ENCODE assay signal across 1 cellular context in genomic region chr4:97457253-97457652, GRCh38.
TF ChIP-seq lines count a peak whose summit lies in the region.

No MANE protein-coding gene starts in this region.

TF ChIP-seq in GM23338, 12 proteins besides CTCF, POLR2A, EP300 and RAD21:
- TF ChIP-seq, protein P1, sequence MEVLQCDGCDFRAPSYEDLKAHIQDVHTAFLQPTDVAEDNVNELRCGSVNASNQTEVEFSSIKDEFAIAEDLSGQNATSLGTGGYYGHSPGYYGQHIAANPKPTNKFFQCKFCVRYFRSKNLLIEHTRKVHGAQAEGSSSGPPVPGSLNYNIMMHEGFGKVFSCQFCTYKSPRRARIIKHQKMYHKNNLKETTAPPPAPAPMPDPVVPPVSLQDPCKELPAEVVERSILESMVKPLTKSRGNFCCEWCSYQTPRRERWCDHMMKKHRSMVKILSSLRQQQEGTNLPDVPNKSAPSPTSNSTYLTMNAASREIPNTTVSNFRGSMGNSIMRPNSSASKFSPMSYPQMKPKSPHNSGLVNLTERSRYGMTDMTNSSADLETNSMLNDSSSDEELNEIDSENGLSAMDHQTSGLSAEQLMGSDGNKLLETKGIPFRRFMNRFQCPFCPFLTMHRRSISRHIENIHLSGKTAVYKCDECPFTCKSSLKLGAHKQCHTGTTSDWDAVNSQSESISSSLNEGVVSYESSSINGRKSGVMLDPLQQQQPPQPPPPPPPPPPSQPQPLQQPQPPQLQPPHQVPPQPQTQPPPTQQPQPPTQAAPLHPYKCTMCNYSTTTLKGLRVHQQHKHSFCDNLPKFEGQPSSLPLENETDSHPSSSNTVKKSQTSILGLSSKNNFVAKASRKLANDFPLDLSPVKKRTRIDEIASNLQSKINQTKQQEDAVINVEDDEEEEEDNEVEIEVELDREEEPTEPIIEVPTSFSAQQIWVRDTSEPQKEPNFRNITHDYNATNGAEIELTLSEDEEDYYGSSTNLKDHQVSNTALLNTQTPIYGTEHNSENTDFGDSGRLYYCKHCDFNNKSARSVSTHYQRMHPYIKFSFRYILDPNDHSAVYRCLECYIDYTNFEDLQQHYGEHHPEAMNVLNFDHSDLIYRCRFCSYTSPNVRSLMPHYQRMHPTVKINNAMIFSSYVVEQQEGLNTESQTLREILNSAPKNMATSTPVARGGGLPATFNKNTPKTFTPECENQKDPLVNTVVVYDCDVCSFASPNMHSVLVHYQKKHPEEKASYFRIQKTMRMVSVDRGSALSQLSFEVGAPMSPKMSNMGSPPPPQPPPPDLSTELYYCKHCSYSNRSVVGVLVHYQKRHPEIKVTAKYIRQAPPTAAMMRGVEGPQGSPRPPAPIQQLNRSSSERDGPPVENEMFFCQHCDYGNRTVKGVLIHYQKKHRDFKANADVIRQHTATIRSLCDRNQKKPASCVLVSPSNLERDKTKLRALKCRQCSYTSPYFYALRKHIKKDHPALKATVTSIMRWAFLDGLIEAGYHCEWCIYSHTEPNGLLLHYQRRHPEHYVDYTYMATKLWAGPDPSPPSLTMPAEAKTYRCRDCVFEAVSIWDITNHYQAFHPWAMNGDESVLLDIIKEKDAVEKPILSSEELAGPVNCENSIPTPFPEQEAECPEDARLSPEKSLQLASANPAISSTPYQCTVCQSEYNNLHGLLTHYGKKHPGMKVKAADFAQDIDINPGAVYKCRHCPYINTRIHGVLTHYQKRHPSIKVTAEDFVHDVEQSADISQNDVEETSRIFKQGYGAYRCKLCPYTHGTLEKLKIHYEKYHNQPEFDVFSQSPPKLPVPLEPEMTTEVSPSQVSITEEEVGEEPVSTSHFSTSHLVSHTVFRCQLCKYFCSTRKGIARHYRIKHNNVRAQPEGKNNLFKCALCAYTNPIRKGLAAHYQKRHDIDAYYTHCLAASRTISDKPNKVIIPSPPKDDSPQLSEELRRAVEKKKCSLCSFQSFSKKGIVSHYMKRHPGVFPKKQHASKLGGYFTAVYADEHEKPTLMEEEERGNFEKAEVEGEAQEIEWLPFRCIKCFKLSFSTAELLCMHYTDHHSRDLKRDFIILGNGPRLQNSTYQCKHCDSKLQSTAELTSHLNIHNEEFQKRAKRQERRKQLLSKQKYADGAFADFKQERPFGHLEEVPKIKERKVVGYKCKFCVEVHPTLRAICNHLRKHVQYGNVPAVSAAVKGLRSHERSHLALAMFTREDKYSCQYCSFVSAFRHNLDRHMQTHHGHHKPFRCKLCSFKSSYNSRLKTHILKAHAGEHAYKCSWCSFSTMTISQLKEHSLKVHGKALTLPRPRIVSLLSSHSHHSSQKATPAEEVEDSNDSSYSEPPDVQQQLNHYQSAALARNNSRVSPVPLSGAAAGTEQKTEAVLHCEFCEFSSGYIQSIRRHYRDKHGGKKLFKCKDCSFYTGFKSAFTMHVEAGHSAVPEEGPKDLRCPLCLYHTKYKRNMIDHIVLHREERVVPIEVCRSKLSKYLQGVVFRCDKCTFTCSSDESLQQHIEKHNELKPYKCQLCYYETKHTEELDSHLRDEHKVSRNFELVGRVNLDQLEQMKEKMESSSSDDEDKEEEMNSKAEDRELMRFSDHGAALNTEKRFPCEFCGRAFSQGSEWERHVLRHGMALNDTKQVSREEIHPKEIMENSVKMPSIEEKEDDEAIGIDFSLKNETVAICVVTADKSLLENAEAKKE (CRISPR knock-in tag; IDR thresholded peaks at IDR 0.05), result no peak
- TF ChIP-seq ZNF331 (CRISPR knock-in tag; IDR thresholded peaks at IDR 0.05; ENCODE audit: low read depth) (no peak), NANOG (IDR thresholded peaks at IDR 0.05; ENCODE audit: borderline replicate concordance) (no peak), EZH2phosphoT487 (IDR thresholded peaks at IDR 0.05; ENCODE audit: unreplicated experiment) (no peak), POLR2AphosphoS5 (IDR thresholded peaks at IDR 0.05; ENCODE audit: low read depth) (no peak), JUNB (IDR thresholded peaks at IDR 0.05; ENCODE audit: unreplicated experiment) (no peak), STAT1 (IDR thresholded peaks at IDR 0.05; ENCODE audit: unreplicated experiment) (no peak), EZH2 (IDR thresholded peaks at IDR 0.05; ENCODE audit: low read depth, unreplicated experiment) (no peak), REST (IDR thresholded peaks at IDR 0.05; ENCODE audit: unreplicated experiment) (no peak)
- TF ChIP-seq, protein P2, sequence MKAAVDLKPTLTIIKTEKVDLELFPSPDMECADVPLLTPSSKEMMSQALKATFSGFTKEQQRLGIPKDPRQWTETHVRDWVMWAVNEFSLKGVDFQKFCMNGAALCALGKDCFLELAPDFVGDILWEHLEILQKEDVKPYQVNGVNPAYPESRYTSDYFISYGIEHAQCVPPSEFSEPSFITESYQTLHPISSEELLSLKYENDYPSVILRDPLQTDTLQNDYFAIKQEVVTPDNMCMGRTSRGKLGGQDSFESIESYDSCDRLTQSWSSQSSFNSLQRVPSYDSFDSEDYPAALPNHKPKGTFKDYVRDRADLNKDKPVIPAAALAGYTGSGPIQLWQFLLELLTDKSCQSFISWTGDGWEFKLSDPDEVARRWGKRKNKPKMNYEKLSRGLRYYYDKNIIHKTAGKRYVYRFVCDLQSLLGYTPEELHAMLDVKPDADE (IDR thresholded peaks at IDR 0.05), result no peak
